In genomic region chr17:60333628-60334031, GRCh38 we compare ENCODE assay signal across 1 cellular context.
TF ChIP-seq lines count a peak whose summit lies in the region.

No MANE protein-coding gene starts in this region.

TF ChIP-seq in endothelial cell of umbilical vein, 7 proteins besides CTCF, POLR2A, EP300 and RAD21 (continued from another document):
- TF ChIP-seq POLR2AphosphoS5 (IDR thresholded peaks at IDR 0.05; ENCODE audit: insufficient read depth, low read depth, low read length) (no peak), FOS (IDR thresholded peaks at IDR 0.05; ENCODE audit: borderline replicate concordance, insufficient read depth, low read length) (no peak), EZH2 (IDR thresholded peaks at IDR 0.05; ENCODE audit: borderline replicate concordance, low read depth, low read length, severe bottlenecking) (no peak), GATA2 (IDR thresholded peaks at IDR 0.05; ENCODE audit: insufficient read depth, insufficient read length, low read depth, low read length) (no peak)
